20 cellular contexts compared by ENCODE assay signal in the genomic region with DNA sequence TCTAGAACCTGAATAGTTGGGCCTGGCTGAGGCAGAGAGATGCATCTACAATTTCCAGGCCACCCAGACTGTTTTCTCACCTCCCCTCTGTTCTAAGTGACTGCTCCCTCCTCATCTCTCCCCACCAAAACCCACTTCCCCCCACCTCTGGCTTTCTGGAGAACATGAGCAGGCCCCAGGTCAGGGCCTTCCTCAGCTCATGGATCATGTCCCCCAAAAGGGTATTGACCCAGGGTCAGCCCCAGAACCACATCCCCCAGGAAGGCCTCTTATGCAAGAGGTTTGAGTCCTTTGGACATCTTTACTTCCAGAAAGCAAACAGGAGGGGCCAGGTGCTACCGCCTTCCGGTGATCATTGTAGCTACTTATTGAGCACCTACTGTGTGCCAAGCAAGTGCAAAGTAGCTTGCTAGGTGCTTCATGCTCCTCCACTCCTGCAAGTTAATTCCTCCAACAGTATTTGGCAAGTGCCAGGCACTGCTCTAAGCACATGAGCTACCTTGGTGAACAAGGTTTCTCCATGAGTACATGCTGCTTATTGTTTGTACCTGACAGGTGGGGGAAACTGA.
"Had no signal": no experiment of that assay in that cellular context is flagged by ENCODE, and none has a peak within 500 bp of the region (broad histone marks: within the 10 kb centered on the region; RNA-seq: fewer than 3 reads in every experiment).

No MANE protein-coding gene starts in this region.

- H3K27me3 ChIP-seq: pancreas, testis, vagina had no signal

- ATAC-seq: left colon; natural killer cell; pancreas; stimulated activated naive B cell treated with anti-CD40 and anti-IgM and Interleukin-4, amounts not matched to agents 10 μg/mL and 1 μg/mL and 100 μg/mL, for 72 hours; stimulated activated naive CD8-positive, alpha-beta T cell treated with anti-CD3 and anti-CD28 coated beads, Interleukin-15, amount 100 ng/mL, for 72 hours; upper lobe of right lung had no signal

- DNase-seq: colonic mucosa; effector CD8-positive, alpha-beta T cell; foreskin melanocyte; kidney; left colon; mammary epithelial cell; natural killer cell; pancreas; sigmoid colon; stimulated activated CD4-positive, alpha-beta T cell treated with anti-CD3 and anti-CD28 coated beads, Interleukin-2, amount 100 ng/mL, for 24 hours; stimulated activated CD4-positive, alpha-beta T cell treated with anti-CD3 and anti-CD28 coated beads, Interleukin-4, amount 100 ng/mL, for 4 hours; stimulated activated naive B cell treated with anti-CD40 and anti-IgM and Interleukin-4, amounts not matched to agents 10 μg/mL and 1 μg/mL and 100 μg/mL, for 72 hours; stimulated activated naive CD8-positive, alpha-beta T cell treated with anti-CD3 and anti-CD28 coated beads, Interleukin-15, amount 100 ng/mL, for 72 hours; upper lobe of right lung had no signal

- H3K36me3 ChIP-seq: colonic mucosa, neural progenitor cell, pancreas, sigmoid colon, tibial nerve, upper lobe of right lung, vagina had no signal

- H3K9me3 ChIP-seq: colonic mucosa, pancreas, sigmoid colon, testis, tibial nerve, upper lobe of right lung, vagina had no signal

- H3K4me1 ChIP-seq: colonic mucosa had no signal

- H3K4me3 ChIP-seq: colonic mucosa, hepatocyte, neural progenitor cell, pancreas, sigmoid colon, skin epidermis, testis, tibial nerve, upper lobe of right lung, vagina had no signal

- H3K27ac ChIP-seq: colonic mucosa, hepatocyte, neural progenitor cell, pancreas, sigmoid colon, skin epidermis, testis, tibial nerve, upper lobe of right lung, vagina had no signal
